In the genomic region with DNA sequence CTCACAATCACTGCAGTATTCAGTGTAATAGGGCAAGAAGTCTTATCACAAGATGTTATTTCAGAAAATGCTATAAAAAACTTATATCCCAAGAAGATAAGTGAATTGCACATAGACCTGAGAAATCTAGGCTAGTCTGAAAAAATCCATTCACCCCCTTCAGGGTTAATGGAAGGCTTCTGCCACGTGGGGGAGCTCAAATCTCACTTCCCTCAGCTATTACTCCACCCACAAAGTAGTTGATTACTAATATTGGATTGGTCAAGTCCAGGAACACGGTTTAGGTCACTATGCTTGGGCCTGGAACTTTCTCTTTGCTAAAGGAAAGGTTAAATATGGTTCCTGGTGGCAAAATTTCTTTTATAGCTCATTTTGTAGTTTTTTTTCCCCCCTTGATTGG, we compare ENCODE assay signal across 9 cellular contexts. TPM values are rescaled to one million over a fixed set of nuclear protein-coding genes. Genes with fewer than 3 reads are reported as not detected.
DNase-seq lines count a peak whose midpoint lies in the region; ATAC-seq, FAIRE-seq and TF ChIP-seq lines count a peak whose summit lies in the region.
"Had no signal": no experiment of that assay in that cellular context is flagged by ENCODE, and none has a peak within 500 bp of the region (broad histone marks: within the 10 kb centered on the region; RNA-seq: fewer than 3 reads in every experiment).

No MANE protein-coding gene starts in this region.

- H3K4me1 Mint-ChIP-seq in T-helper 17 cell = no peaks in the 10 kb centered on the region
- no peaks in the 10 kb centered on the region for H3K4me1 Mint-ChIP-seq in stimulated activated naive B cell treated with anti-CD40 and anti-IgM and Interleukin-4, amounts not matched to agents 10 μg/mL and 1 μg/mL and 100 μg/mL, for 72 hours

- TF ChIP-seq CTCF in A549 (IDR thresholded peaks at IDR 0.05) (peak; percentile 60), fibroblast of the aortic adventitia (IDR thresholded peaks at IDR 0.05; ENCODE audit: insufficient read depth, low read length) (peak; percentile 59)

- TF ChIP-seq POLR2A in A549 (IDR thresholded peaks at IDR 0.05; ENCODE audit: low read length) = no peak

- H3K4me3 Mint-ChIP-seq in T-helper 17 cell = no peak overlapping the region
- H3K4me3 Mint-ChIP-seq in stimulated activated naive B cell treated with anti-CD40 and anti-IgM and Interleukin-4, amounts not matched to agents 10 μg/mL and 1 μg/mL and 100 μg/mL, for 72 hours = no peak overlapping the region

- no peaks in the 10 kb centered on the region for H3K27me3 Mint-ChIP-seq in T-helper 17 cell
- H3K27me3 Mint-ChIP-seq in stimulated activated naive B cell treated with anti-CD40 and anti-IgM and Interleukin-4, amounts not matched to agents 10 μg/mL and 1 μg/mL and 100 μg/mL, for 72 hours = no peaks in the 10 kb centered on the region

- H3K4me2 ChIP-seq in A549 = no peak overlapping the region

- no peak overlapping the region for H3K27ac ChIP-seq in A549

- WGBS in A549 (ENCODE audit: missing lambda C conversion rate) = 0% methylated on average over 2 of the region's 2 CpGs

- peaks cover 3 to 4% of the 10 kb centered on the region in 2 donors for H3K9me3 Mint-ChIP-seq in stimulated activated naive B cell treated with anti-CD40 and anti-IgM and Interleukin-4, amounts not matched to agents 10 μg/mL and 1 μg/mL and 100 μg/mL, for 72 hours

- CTCF ChIA-PET in A549 (lab: Yijun Ruan, JAX) = interaction anchor here (1.1 kb wide), 1 partner anchor 32 kb away, joined by 3 read pairs; no protein-coding TSS in a partner anchor

- peak; percentile 82 to 95; a peak in 5 of 6 replicates for ATAC-seq in A549
- peak; percentile 93 for ATAC-seq in GM21825 (IDR thresholded peaks at IDR 0.05; ENCODE audit: unreplicated experiment)
- peak; percentile 60 for ATAC-seq in T-helper 17 cell
- peak; percentile 77 to 93 for ATAC-seq in stimulated activated naive B cell treated with anti-CD40 and anti-IgM and Interleukin-4, amounts not matched to agents 10 μg/mL and 1 μg/mL and 100 μg/mL, for 72 hours (replicated peaks)
- ATAC-seq: mucosa of descending colon had no signal

- peak; percentile 74 to 84 for TF ChIP-seq RAD21 in A549 (conservative IDR thresholded peaks at IDR 0.05 in 1 of 2, IDR thresholded peaks at IDR 0.05 in 1 of 2)

- no peaks in the 10 kb centered on the region for H3K4me1 ChIP-seq in A549

- DNase-seq in A549 (ENCODE audit: low read depth in 1 of 2, low spot score in 1 of 2) (peak; percentile 59), GDM1 (lab: John Stamatoyannopoulos, UW) (peak; percentile 2), HT1080 (ENCODE audit: low read depth) (peak; percentile 65), T-helper 17 cell (no peak), fibroblast of the aortic adventitia (ENCODE audit: low read depth) (peak; percentile 64), NCI-H187 treated with DMSO at 0.1 percent for 48 hours (lab: John Stamatoyannopoulos, UW) (no peak)
- DNase-seq in stimulated activated naive B cell treated with anti-CD40 and anti-IgM and Interleukin-4, amounts not matched to agents 10 μg/mL and 1 μg/mL and 100 μg/mL, for 72 hours = peak; percentile 20

- POLR2A ChIA-PET in A549 (lab: Yijun Ruan, JAX) = no interaction called here

- no peak for TF ChIP-seq EP300 in A549 (IDR thresholded peaks at IDR 0.05)

- H3K9me3 ChIP-seq in A549 = peaks cover 20% of the 10 kb centered on the region
- H3K9me3 ChIP-seq in T-helper 17 cell (ENCODE audit: control insufficient read depth, low read length, poor library complexity, severe bottlenecking) = no peaks in the 10 kb centered on the region

- no peak overlapping the region for H3K27ac Mint-ChIP-seq in T-helper 17 cell
- no peak overlapping the region for H3K27ac Mint-ChIP-seq in stimulated activated naive B cell treated with anti-CD40 and anti-IgM and Interleukin-4, amounts not matched to agents 10 μg/mL and 1 μg/mL and 100 μg/mL, for 72 hours

- H3K4me3 ChIP-seq in A549 (no peak overlapping the region), fibroblast of the aortic adventitia (ENCODE audit: low read depth, low read length) (no peak overlapping the region)
- H3K4me3 ChIP-seq: mucosa of descending colon had no signal

- FAIRE-seq in A549 (lab: Jason Lieb, UNC) = no peak

- H3K36me3 Mint-ChIP-seq in T-helper 17 cell (ENCODE audit: low read depth) = no peaks in the 10 kb centered on the region
- H3K36me3 Mint-ChIP-seq in stimulated activated naive B cell treated with anti-CD40 and anti-IgM and Interleukin-4, amounts not matched to agents 10 μg/mL and 1 μg/mL and 100 μg/mL, for 72 hours = peaks cover 0 to 4% of the 10 kb centered on the region in 2 donors

TF ChIP-seq in A549, 52 proteins besides CTCF, POLR2A, EP300 and RAD21:
- no peak for TF ChIP-seq HOXB5 (CRISPR knock-in tag; IDR thresholded peaks at IDR 0.05)
- peak; percentile 44; the same call in 2 of the 3 replicates for TF ChIP-seq SMC3 (IDR thresholded peaks at IDR 0.05)

RNA-seq across cellular contexts. Expression of a gene that starts 51.2 kb away (rescaled TPM):
- polyA plus RNA-seq in A549 (2011; rRNA removed) (6.1 and 6.7 TPM in 2 replicates), A549 (2017; fragmentation: RNase III; extraction: RNeasy Plus Mini Kit Qiagen cat#74134 plus additional on column Dnase treatment) (7.8 to 9.3 TPM (median 9.1 TPM) in 3 replicates)
- 3.2 and 4.4 TPM in 2 replicates for polyA plus RNA-seq in A549 (2012; cell fraction: cytosol; rRNA removed)
- polyA plus RNA-seq in A549 (2012; cell fraction: nucleus; rRNA removed) = 1.5 and 3.7 TPM in 2 replicates
- polyA minus RNA-seq in A549 (2011; rRNA and poly(A)+ RNA removed) = 5.4 and 5.7 TPM in 2 replicates
- total RNA-seq in HT1080 (2014; rRNA removed; shearing (Covaris generic)) = 3.2 and 3.6 TPM in 2 replicates
- 12.9 and 14.7 TPM in 2 replicates for polyA plus RNA-seq in HT1080 (2015; cell fraction: cytosol; rRNA removed)
- polyA plus RNA-seq in HT1080 (2015; cell fraction: nucleus; rRNA removed) = 7.1 and 11.6 TPM in 2 replicates
- total RNA-seq in T-helper 17 cell (10 to 100 TPM; 16.4 to 29.6 TPM), fibroblast of the aortic adventitia (ENCODE audit: low replicate concordance) (1.9 and 7.8 TPM in 2 replicates)

Comparison
In these comparisons a context has a peak if more than half of its experiments do, and no peak if none do; other contexts are left out.
1. DNase-seq: peak in A549 (2 of 2), GDM1 (single experiment), HT1080 (single experiment), fibroblast of the aortic adventitia (single experiment) and stimulated activated naive B cell treated with anti-CD40 and anti-IgM and Interleukin-4, amounts not matched to agents 10 μg/mL and 1 μg/mL and 100 μg/mL, for 72 hours (single experiment); none in T-helper 17 cell (0 of 3) and NCI-H187 treated with DMSO at 0.1 percent for 48 hours (single experiment).
2. Peak in every context shown above with its lines, with median percentiles within 50 percentile points of each other: ATAC-seq.